Comparison of ENCODE assay signal across 14 cellular contexts in the genomic region with DNA sequence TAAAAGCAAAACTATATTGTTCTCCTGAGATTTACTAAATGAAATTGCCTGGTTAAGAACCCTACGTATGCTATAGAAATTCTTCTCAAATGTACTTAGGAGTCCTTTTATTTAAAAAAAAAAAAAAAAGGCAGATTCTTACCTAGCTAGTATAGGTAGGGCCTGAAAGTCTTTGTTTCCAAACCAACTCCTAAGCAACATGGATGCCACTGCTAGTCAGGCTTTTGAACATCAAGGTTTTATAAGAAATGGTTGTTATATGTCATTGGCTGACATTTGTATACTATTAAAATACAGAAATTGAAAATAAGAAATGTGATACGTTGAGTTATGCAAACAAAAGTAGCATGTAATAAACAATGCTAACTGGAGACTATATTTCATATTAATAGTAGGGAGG. TPM values are rescaled to one million over a fixed set of nuclear protein-coding genes. Genes with fewer than 3 reads are reported as not detected.
DNase-seq lines count a peak whose midpoint lies in the region; ATAC-seq and TF ChIP-seq lines count a peak whose summit lies in the region.
"Had no signal": no experiment of that assay in that cellular context is flagged by ENCODE, and none has a peak within 500 bp of the region (broad histone marks: within the 10 kb centered on the region; RNA-seq: fewer than 3 reads in every experiment).

No MANE protein-coding gene starts in this region.

- no peak for DNase-seq in activated CD4-positive, alpha-beta T cell treated with anti-CD3 and anti-CD28 coated beads for 36 hours
- no peak for DNase-seq in activated CD4-positive, alpha-beta T cell treated with anti-CD3 and anti-CD28 coated beads for 1 hour
- DNase-seq in RWPE2 (ENCODE audit: low spot score) (no peak), stomach (no peak), HK-2 (ENCODE audit: unreplicated experiment) (no peak), RWPE1 (ENCODE audit: low spot score) (no peak)
- no peak for DNase-seq in effector memory CD8-positive, alpha-beta T cell
- DNase-seq: brain microvascular endothelial cell, foreskin melanocyte, GF-D8 had no signal

- 68 to 77% (median 74%) methylated on average over 2 of the region's 2 CpGs for WGBS in stomach, 5 donors

- no peaks in the 10 kb centered on the region for H3K9me3 Mint-ChIP-seq in activated CD4-positive, alpha-beta T cell treated with anti-CD3 and anti-CD28 coated beads for 36 hours (ENCODE audit: low read depth)
- H3K9me3 Mint-ChIP-seq in effector memory CD8-positive, alpha-beta T cell = no peaks in the 10 kb centered on the region
- H3K9me3 Mint-ChIP-seq: WTC11 had no signal

- CTCF ChIA-PET in activated CD4-positive, alpha-beta T cell treated with anti-CD3 and anti-CD28 coated beads for 36 hours (lab: Charles Lee) = interaction anchor here (0.8 to 3.6 kb wide), 5 partner anchors 8 to 348 kb away, joined by 3 to 15 read pairs (median 6); no protein-coding TSS in a partner anchor
- CTCF ChIA-PET in RWPE1 (lab: Yijun Ruan, JAX) = interaction anchor here (0.6 kb wide), 2 partner anchors 42 to 999 kb away, joined by 3 read pairs; no protein-coding TSS in a partner anchor

- H3K36me3 ChIP-seq in RWPE2 (ENCODE audit: low read depth) (0 out of 2 replicates have a peak, but pooled peaks cover 10% of the 10 kb centered on the region), stomach (no peaks in the 10 kb centered on the region)
- H3K36me3 ChIP-seq: brain microvascular endothelial cell had no signal

- no peak for TF ChIP-seq CTCF in RWPE2 (IDR thresholded peaks at IDR 0.05; ENCODE audit: poor library complexity, severe bottlenecking)
- no peak for TF ChIP-seq CTCF in stomach (IDR thresholded peaks at IDR 0.05)
- TF ChIP-seq CTCF in RWPE1 (conservative IDR thresholded peaks at IDR 0.05; ENCODE audit: low read depth) = no peak

- intact Hi-C loops in activated CD4-positive, alpha-beta T cell treated with anti-CD3 and anti-CD28 coated beads for 36 hours (cut with DNase I, micrococcal nuclease) = loop anchor here (2.0 to 5.0 kb wide), 5 partner anchors 53 to 582 kb away; a partner anchor contains a TSS
- intact Hi-C loops in stomach (cut with DNase I; ENCODE audit: low total_unique reads) = no loop called here

- POLR2A ChIA-PET in activated CD4-positive, alpha-beta T cell treated with anti-CD3 and anti-CD28 coated beads for 36 hours (lab: Charles Lee) = no interaction called here
- POLR2A ChIA-PET in RWPE1 (lab: Yijun Ruan, JAX; ENCODE audit: low non-redundant PET) = no interaction called here

- H3K27ac ChIP-seq in RWPE2 (ENCODE audit: poor library complexity, severe bottlenecking) = peak overlapping the region; percentile 42
- H3K27ac ChIP-seq in stomach = peak overlapping the region in 4 of 5 donors; percentile 45 to 86 (median 66)
- H3K27ac ChIP-seq in RWPE1 = no peak overlapping the region

- peaks cover 22% of the 10 kb centered on the region for H3K36me3 Mint-ChIP-seq in activated CD4-positive, alpha-beta T cell treated with anti-CD3 and anti-CD28 coated beads for 36 hours (ENCODE audit: low read depth)
- H3K36me3 Mint-ChIP-seq in effector memory CD8-positive, alpha-beta T cell (ENCODE audit: insufficient read depth) = peaks cover 24% of the 10 kb centered on the region
- H3K36me3 Mint-ChIP-seq: WTC11 had no signal

- no peaks in the 10 kb centered on the region for H3K27me3 ChIP-seq in RWPE2 (ENCODE audit: insufficient read depth, poor library complexity, severe bottlenecking)
- no peaks in the 10 kb centered on the region for H3K27me3 ChIP-seq in stomach
- H3K27me3 ChIP-seq: brain microvascular endothelial cell had no signal

- ATAC-seq in activated CD4-positive, alpha-beta T cell treated with anti-CD3 and anti-CD28 coated beads for 36 hours = no peak
- no peak for ATAC-seq in RWPE2 (ENCODE audit: low read depth)
- no peak for ATAC-seq in effector memory CD8-positive, alpha-beta T cell (replicated peaks)
- ATAC-seq in GM19328 (IDR thresholded peaks at IDR 0.05; ENCODE audit: unreplicated experiment) = no peak
- ATAC-seq: WTC11 had no signal

- H3K4me3 Mint-ChIP-seq in activated CD4-positive, alpha-beta T cell treated with anti-CD3 and anti-CD28 coated beads for 36 hours = peak overlapping the region; percentile 72
- peak overlapping the region; percentile 66 to 84 for H3K4me3 Mint-ChIP-seq in effector memory CD8-positive, alpha-beta T cell
- H3K4me3 Mint-ChIP-seq: WTC11 had no signal

- no peak for TF ChIP-seq POLR2A in stomach (IDR thresholded peaks at IDR 0.05)

- TF ChIP-seq EP300 in stomach (IDR thresholded peaks at IDR 0.05) = no peak

- no peaks in the 10 kb centered on the region for H3K9me3 ChIP-seq in RWPE2 (ENCODE audit: severe bottlenecking)
- no peaks in the 10 kb centered on the region for H3K9me3 ChIP-seq in stomach

- H3K27ac Mint-ChIP-seq in activated CD4-positive, alpha-beta T cell treated with anti-CD3 and anti-CD28 coated beads for 36 hours = peak overlapping the region; percentile 95
- peak overlapping the region; percentile 93 for H3K27ac Mint-ChIP-seq in effector memory CD8-positive, alpha-beta T cell
- H3K27ac Mint-ChIP-seq: WTC11 had no signal

- H3K4me3 ChIP-seq in RWPE2 (ENCODE audit: severe bottlenecking) (no peak overlapping the region), stomach (peak overlapping the region in 2 of 4 donors; percentile 9 to 29)

- peaks cover 43% of the 10 kb centered on the region for H3K4me1 Mint-ChIP-seq in activated CD4-positive, alpha-beta T cell treated with anti-CD3 and anti-CD28 coated beads for 36 hours
- H3K4me1 Mint-ChIP-seq in effector memory CD8-positive, alpha-beta T cell (ENCODE audit: low read depth in 2 of 2) = peaks cover 24 to 40% of the 10 kb centered on the region in 2 donors

- no peaks in the 10 kb centered on the region for H3K27me3 Mint-ChIP-seq in activated CD4-positive, alpha-beta T cell treated with anti-CD3 and anti-CD28 coated beads for 36 hours
- no peaks in the 10 kb centered on the region for H3K27me3 Mint-ChIP-seq in effector memory CD8-positive, alpha-beta T cell

- H3K4me1 ChIP-seq in RWPE2 (ENCODE audit: insufficient read depth, poor library complexity, severe bottlenecking) = peaks cover 28% of the 10 kb centered on the region
- peaks cover 0 to 29% (median 0%) of the 10 kb centered on the region in 4 donors for H3K4me1 ChIP-seq in stomach

RNA-seq across cellular contexts. Expression of a gene that starts 1.2 kb away (rescaled TPM):
- total RNA-seq in activated CD4-positive, alpha-beta T cell treated with anti-CD3 and anti-CD28 coated beads for 36 hours = 10 to 100 TPM; 16.9 to 18.2 TPM
- total RNA-seq in stomach = 1 to 10 TPM in 2 of 5 donors, not detected in 3; 4.5 to 8.8 TPM
- polyA plus RNA-seq in stomach = 10 to 100 TPM in 1 of 3 donors, 1 to 10 TPM in 2; 4.4 to 14.5 (median 5.4) TPM

RNA-seq across cellular contexts. Expression of a gene that starts 6.4 kb away (rescaled TPM):
- 10 to 100 TPM; 10.3 to 14.8 TPM for total RNA-seq in activated CD4-positive, alpha-beta T cell treated with anti-CD3 and anti-CD28 coated beads for 36 hours
- 10 to 100 TPM in 1 of 5 donors, 1 to 10 TPM in 4; 1.5 to 21.3 (median 9.8) TPM for total RNA-seq in stomach
- polyA plus RNA-seq in stomach = 1 to 10 TPM; 4.4 to 7.6 (median 4.6) TPM

RNA-seq across cellular contexts. Expression of a gene that starts 23.2 kb away (rescaled TPM):
- total RNA-seq in activated CD4-positive, alpha-beta T cell treated with anti-CD3 and anti-CD28 coated beads for 36 hours = under 1 TPM; 0.23 to 0.25 TPM
- 1 to 10 TPM in 1 of 5 donors, not detected in 4; 1.5 TPM for total RNA-seq in stomach
- 1 to 10 TPM in 1 of 3 donors, under 1 TPM in 2; 0.50 to 5.7 (median 0.75) TPM for polyA plus RNA-seq in stomach
- total RNA-seq: A172, lower leg skin, WTC11 had no signal
